Comparison of ENCODE assay signal across 14 cellular contexts in the genomic region with DNA sequence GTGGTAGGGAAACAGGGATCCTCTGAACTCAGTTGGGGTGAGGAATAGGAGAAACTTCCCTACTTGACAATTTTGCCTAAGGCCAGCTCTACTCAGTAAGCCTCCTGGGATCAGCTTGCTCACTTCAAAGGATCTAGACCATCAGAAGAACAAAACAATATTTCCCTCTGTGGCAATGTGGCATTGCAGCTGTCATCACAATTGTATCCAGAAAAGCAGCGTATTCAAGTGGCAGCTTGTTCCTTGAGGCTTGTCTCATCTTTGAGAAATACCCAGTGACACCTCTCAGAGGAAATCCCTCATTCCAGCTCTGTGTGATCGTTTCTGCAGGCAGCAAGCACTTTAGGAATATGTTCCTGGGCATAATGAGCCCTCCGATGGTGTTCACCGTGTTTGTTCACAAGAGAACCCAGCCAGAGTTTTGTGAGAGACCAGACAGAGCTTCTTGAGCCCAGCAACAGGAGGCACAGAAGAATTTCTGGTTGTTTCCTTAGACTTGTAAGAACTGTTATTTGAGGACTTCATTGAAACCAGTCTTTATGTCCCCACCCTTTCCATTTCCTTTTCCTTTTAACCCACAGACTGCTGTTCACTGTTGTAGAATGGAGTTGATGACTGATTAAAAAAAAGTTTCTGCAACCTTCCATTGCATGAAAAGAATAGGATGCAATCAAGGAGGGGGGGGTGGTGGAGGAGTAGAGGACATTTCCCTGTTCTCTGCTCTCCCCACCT.
"Had no signal": no experiment of that assay in that cellular context is flagged by ENCODE, and none has a peak within 500 bp of the region (broad histone marks: within the 10 kb centered on the region; RNA-seq: fewer than 3 reads in every experiment).

No MANE protein-coding gene starts in this region.

- ATAC-seq: activated T-helper 17 cell treated with anti-CD3 and anti-CD28 coated beads, Interleukin-2, amount 50 U/mL, for 72 hours; gastrocnemius medialis; heart left ventricle; pancreas; sciatic nerve; upper lobe of right lung had no signal

- H3K27ac Mint-ChIP-seq: activated T-helper 17 cell treated with anti-CD3 and anti-CD28 coated beads, Interleukin-2, amount 50 U/mL, for 72 hours; immature natural killer cell had no signal

- H3K4me1 Mint-ChIP-seq: activated T-helper 17 cell treated with anti-CD3 and anti-CD28 coated beads, Interleukin-2, amount 50 U/mL, for 72 hours; immature natural killer cell had no signal

- H3K27me3 Mint-ChIP-seq: activated T-helper 17 cell treated with anti-CD3 and anti-CD28 coated beads, Interleukin-2, amount 50 U/mL, for 72 hours had no signal

- DNase-seq: activated CD4-positive, alpha-beta T cell treated with anti-CD3 and anti-CD28 coated beads, Interleukin-2, amount 50 U/mL, for 4 hours; activated naive CD4-positive, alpha-beta T cell treated with anti-CD3 and anti-CD28 coated beads, Interleukin-2, amount 50 U/mL, for 16 hours; caudate nucleus; gastrocnemius medialis; heart left ventricle; immature natural killer cell; pancreas; stimulated activated CD4-positive, alpha-beta T cell treated with anti-CD3 and anti-CD28 coated beads, Interleukin-12 subunit alpha, Interleukin-12 subunit beta, amount 100 ng/mL, for 4 hours; stimulated activated CD4-positive, alpha-beta T cell treated with anti-CD3 and anti-CD28 coated beads, Interleukin-2, amount 100 ng/mL, for 24 hours; T-helper 2 cell; upper lobe of right lung had no signal

- FAIRE-seq: pancreas, TTC549 had no signal

- H3K4me3 Mint-ChIP-seq: activated T-helper 17 cell treated with anti-CD3 and anti-CD28 coated beads, Interleukin-2, amount 50 U/mL, for 72 hours; immature natural killer cell had no signal

- H3K36me3 Mint-ChIP-seq: immature natural killer cell had no signal
